Comparison of ENCODE assay signal across 1 cellular context in the genomic region with DNA sequence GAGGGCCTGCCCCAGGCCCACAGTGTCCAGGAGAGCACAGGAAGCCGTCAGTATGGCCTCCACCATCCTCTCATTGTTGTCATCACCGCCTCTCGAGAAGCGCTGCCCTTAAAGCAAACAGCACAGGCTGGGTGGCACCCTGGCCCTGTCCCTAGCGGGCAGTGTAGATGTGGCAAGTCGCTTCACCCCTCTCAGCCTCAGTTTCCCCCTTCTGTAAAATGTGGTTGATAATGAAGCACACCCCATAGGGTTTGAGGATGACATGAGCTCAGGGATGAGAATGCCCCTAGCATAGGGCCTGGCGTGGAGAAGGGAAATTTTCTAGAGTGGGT.
TF ChIP-seq lines count a peak whose summit lies in the region.

No MANE protein-coding gene starts in this region.

TF ChIP-seq in IMR-90, 13 proteins besides CTCF, POLR2A, EP300 and RAD21:
- TF ChIP-seq RFX5 (IDR thresholded peaks at IDR 0.05; ENCODE audit: low read depth, low read length) (no peak), NFE2L2 (IDR thresholded peaks at IDR 0.05; ENCODE audit: low read depth, low read length) (no peak), CHD1 (IDR thresholded peaks at IDR 0.05; ENCODE audit: low read depth, low read length) (no peak), RCOR1 (IDR thresholded peaks at IDR 0.05; ENCODE audit: insufficient replicate concordance, low read length) (no peak), SMC3 (IDR thresholded peaks at IDR 0.05; ENCODE audit: low read depth, low read length) (no peak), MAZ (IDR thresholded peaks at IDR 0.05; ENCODE audit: borderline replicate concordance, low read depth, low read length) (no peak), MAFK (IDR thresholded peaks at IDR 0.05; ENCODE audit: low read depth, low read length) (no peak), CEBPB (IDR thresholded peaks at IDR 0.05; ENCODE audit: low read depth, low read length) (no peak), FOS (IDR thresholded peaks at IDR 0.05; ENCODE audit: low read depth, low read length) (no peak)
